Comparison of ENCODE assay signal across 9 cellular contexts in the genomic region with DNA sequence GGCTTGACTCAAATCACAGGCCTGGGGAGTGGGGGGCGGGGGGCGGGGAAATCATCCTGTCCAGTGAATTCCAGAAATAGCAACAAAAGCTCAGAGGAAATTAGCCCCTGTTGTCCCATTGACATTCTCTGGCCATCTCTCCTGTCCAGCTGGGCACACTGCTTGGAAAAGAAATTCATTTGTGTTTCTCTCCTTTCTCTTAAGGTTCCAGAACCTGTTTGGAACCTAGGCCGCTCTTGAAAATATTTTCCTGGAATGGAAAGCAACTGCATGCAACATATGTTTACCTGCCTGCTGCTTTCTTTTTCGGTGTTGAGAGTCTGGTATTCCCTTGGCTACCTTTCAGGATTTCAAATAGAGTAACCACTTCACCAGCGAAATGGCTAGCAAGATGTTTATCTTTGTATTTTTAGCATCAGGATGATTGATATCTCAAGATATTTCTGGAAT.
DNase-seq lines count a peak whose midpoint lies in the region; ATAC-seq and TF ChIP-seq lines count a peak whose summit lies in the region.
"Had no signal": no experiment of that assay in that cellular context is flagged by ENCODE, and none has a peak within 500 bp of the region (broad histone marks: within the 10 kb centered on the region; RNA-seq: fewer than 3 reads in every experiment).

No MANE protein-coding gene starts in this region.

- H3K27me3 ChIP-seq in gastroesophageal sphincter (no peaks in the 10 kb centered on the region), gastrocnemius medialis (no peaks in the 10 kb centered on the region)
- H3K27me3 ChIP-seq: spleen had no signal

- H3K27ac ChIP-seq in HEK293 (ENCODE audit: extremely low read depth, low read depth, low read length) (no peak overlapping the region), gastroesophageal sphincter (peak overlapping the region in 3 of 4 donors; percentile 7 to 40 (median 35)), gastrocnemius medialis (peak overlapping the region; percentile 48 to 77 (median 64))
- H3K27ac ChIP-seq: spleen had no signal

- H3K27ac Mint-ChIP-seq in activated T-helper 17 cell treated with anti-CD3 and anti-CD28 coated beads, Interleukin-2, amount 50 U/mL, for 72 hours, result no peak overlapping the region

- H3K9me3 Mint-ChIP-seq in activated T-helper 17 cell treated with anti-CD3 and anti-CD28 coated beads, Interleukin-2, amount 50 U/mL, for 72 hours, result no peaks in the 10 kb centered on the region

- no peak for TF ChIP-seq POLR2A in gastroesophageal sphincter (IDR thresholded peaks at IDR 0.05)
- TF ChIP-seq POLR2A in gastrocnemius medialis (IDR thresholded peaks at IDR 0.05), result no peak

- no peaks in the 10 kb centered on the region for H3K36me3 ChIP-seq in HEK293 (ENCODE audit: control insufficient read depth in 2 of 2, insufficient read depth in 1 of 2, low read length in 2 of 2)
- no peaks in the 10 kb centered on the region for H3K36me3 ChIP-seq in gastroesophageal sphincter
- no peaks in the 10 kb centered on the region for H3K36me3 ChIP-seq in gastrocnemius medialis

- no peak for TF ChIP-seq EP300 in gastroesophageal sphincter (IDR thresholded peaks at IDR 0.05)

- POLR2A ChIA-PET in HEK293 (lab: Yijun Ruan, JAX), result no interaction called here

- DNase-seq in NCI-H69 (lab: John Stamatoyannopoulos, UW), result peak; percentile 50
- DNase-seq in gastrocnemius medialis, result no peak
- no peak for DNase-seq in OCI-M2 (lab: John Stamatoyannopoulos, UW; ENCODE audit: unreplicated experiment)
- DNase-seq in activated CD4-positive, alpha-beta T cell treated with anti-CD3 and anti-CD28 coated beads for 4 hours, result no peak
- DNase-seq: DND-41, spleen had no signal

- H3K4me1 ChIP-seq in HEK293 (ENCODE audit: control insufficient read depth, insufficient read depth, low read length) (no peaks in the 10 kb centered on the region), gastroesophageal sphincter (peaks cover 4 to 49% (median 6%) of the 10 kb centered on the region in 3 donors), gastrocnemius medialis (peaks cover 65 to 67% of the 10 kb centered on the region in 2 donors)

- in situ Hi-C loops in gastrocnemius medialis (cut with MboI; ENCODE audit: low sequenced_read_pairs in 4 of 4), result no loop called here

- peaks cover 22% of the 10 kb centered on the region for H3K36me3 Mint-ChIP-seq in activated T-helper 17 cell treated with anti-CD3 and anti-CD28 coated beads, Interleukin-2, amount 50 U/mL, for 72 hours (ENCODE audit: low read depth)

- no peaks in the 10 kb centered on the region for H3K27me3 Mint-ChIP-seq in activated T-helper 17 cell treated with anti-CD3 and anti-CD28 coated beads, Interleukin-2, amount 50 U/mL, for 72 hours

- TF ChIP-seq CTCF in HEK293 (tag by site-specific recombination; IDR thresholded peaks at IDR 0.05) (no peak), gastroesophageal sphincter (IDR thresholded peaks at IDR 0.05) (no peak), gastrocnemius medialis (IDR thresholded peaks at IDR 0.05 in 4 of 5, conservative IDR thresholded peaks at IDR 0.05 in 1 of 5) (no peak)

- H3K9me3 ChIP-seq in HEK293 (ENCODE audit: control insufficient read depth, insufficient read depth, low read depth, low read length) (no peaks in the 10 kb centered on the region), gastroesophageal sphincter (no peaks in the 10 kb centered on the region), gastrocnemius medialis (no peaks in the 10 kb centered on the region)
- H3K9me3 ChIP-seq: spleen had no signal

- ATAC-seq in gastroesophageal sphincter (no peak), gastrocnemius medialis (peak in 1 of 2 donors; percentile 20)
- no peak for ATAC-seq in activated T-helper 17 cell treated with anti-CD3 and anti-CD28 coated beads, Interleukin-2, amount 50 U/mL, for 72 hours (replicated peaks)

- H3K4me3 ChIP-seq in HEK293 (ENCODE audit: low read depth, low read length), result no peak overlapping the region
- H3K4me3 ChIP-seq in gastroesophageal sphincter, result no peak overlapping the region
- peak overlapping the region in 1 of 4 donors; percentile 2 for H3K4me3 ChIP-seq in gastrocnemius medialis
- H3K4me3 ChIP-seq: spleen had no signal

- no peaks in the 10 kb centered on the region for H3K4me1 Mint-ChIP-seq in activated T-helper 17 cell treated with anti-CD3 and anti-CD28 coated beads, Interleukin-2, amount 50 U/mL, for 72 hours

- intact Hi-C loops in gastrocnemius medialis (cut with DNase I; ENCODE audit: low total_unique reads), result loop anchor here (5.0 kb wide), 1 partner anchor 237 kb away; no protein-coding TSS in a partner anchor

- CTCF ChIA-PET in HEK293 (lab: Yijun Ruan, JAX), result no interaction called here

- WGBS in gastroesophageal sphincter (ENCODE audit: low coverage in 1 of 2), 2 donors, result 11 to 30% methylated on average over 3 of the region's 5 CpGs

- no peak overlapping the region for H3K4me3 Mint-ChIP-seq in activated T-helper 17 cell treated with anti-CD3 and anti-CD28 coated beads, Interleukin-2, amount 50 U/mL, for 72 hours

TF ChIP-seq in HEK293, 187 proteins besides CTCF, POLR2A, EP300 and RAD21:
- TF ChIP-seq, protein P1, sequence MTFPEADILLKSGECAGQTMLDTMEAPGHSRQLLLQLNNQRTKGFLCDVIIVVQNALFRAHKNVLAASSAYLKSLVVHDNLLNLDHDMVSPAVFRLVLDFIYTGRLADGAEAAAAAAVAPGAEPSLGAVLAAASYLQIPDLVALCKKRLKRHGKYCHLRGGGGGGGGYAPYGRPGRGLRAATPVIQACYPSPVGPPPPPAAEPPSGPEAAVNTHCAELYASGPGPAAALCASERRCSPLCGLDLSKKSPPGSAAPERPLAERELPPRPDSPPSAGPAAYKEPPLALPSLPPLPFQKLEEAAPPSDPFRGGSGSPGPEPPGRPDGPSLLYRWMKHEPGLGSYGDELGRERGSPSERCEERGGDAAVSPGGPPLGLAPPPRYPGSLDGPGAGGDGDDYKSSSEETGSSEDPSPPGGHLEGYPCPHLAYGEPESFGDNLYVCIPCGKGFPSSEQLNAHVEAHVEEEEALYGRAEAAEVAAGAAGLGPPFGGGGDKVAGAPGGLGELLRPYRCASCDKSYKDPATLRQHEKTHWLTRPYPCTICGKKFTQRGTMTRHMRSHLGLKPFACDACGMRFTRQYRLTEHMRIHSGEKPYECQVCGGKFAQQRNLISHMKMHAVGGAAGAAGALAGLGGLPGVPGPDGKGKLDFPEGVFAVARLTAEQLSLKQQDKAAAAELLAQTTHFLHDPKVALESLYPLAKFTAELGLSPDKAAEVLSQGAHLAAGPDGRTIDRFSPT (tag by site-specific recombination; IDR thresholded peaks at IDR 0.05), result no peak
- TF ChIP-seq, protein P2, sequence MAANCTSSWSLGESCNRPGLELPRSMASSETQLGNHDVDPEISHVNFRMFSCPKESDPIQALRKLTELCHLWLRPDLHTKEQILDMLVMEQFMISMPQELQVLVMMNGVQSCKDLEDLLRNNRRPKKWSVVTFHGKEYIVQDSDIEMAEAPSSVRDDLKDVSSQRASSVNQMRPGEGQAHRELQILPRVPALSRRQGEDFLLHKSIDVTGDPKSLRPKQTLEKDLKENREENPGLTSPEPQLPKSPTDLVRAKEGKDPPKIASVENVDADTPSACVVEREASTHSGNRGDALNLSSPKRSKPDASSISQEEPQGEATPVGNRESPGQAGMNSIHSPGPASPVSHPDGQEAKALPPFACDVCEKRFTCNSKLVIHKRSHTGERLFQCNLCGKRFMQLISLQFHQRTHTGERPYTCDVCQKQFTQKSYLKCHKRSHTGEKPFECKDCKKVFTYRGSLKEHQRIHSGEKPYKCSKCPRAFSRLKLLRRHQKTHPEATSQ (tag by site-specific recombination; IDR thresholded peaks at IDR 0.05), result no peak
- TF ChIP-seq, protein P3, sequence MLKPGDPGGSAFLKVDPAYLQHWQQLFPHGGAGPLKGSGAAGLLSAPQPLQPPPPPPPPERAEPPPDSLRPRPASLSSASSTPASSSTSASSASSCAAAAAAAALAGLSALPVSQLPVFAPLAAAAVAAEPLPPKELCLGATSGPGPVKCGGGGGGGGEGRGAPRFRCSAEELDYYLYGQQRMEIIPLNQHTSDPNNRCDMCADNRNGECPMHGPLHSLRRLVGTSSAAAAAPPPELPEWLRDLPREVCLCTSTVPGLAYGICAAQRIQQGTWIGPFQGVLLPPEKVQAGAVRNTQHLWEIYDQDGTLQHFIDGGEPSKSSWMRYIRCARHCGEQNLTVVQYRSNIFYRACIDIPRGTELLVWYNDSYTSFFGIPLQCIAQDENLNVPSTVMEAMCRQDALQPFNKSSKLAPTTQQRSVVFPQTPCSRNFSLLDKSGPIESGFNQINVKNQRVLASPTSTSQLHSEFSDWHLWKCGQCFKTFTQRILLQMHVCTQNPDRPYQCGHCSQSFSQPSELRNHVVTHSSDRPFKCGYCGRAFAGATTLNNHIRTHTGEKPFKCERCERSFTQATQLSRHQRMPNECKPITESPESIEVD (tag by site-specific recombination; IDR thresholded peaks at IDR 0.05), result peak; percentile 26; the same call in 1 of the 2 replicates
TF ChIP-seq in HEK293: peak in this region for 1.
